ENCODE assay signal across 11 cellular contexts in the genomic region with DNA sequence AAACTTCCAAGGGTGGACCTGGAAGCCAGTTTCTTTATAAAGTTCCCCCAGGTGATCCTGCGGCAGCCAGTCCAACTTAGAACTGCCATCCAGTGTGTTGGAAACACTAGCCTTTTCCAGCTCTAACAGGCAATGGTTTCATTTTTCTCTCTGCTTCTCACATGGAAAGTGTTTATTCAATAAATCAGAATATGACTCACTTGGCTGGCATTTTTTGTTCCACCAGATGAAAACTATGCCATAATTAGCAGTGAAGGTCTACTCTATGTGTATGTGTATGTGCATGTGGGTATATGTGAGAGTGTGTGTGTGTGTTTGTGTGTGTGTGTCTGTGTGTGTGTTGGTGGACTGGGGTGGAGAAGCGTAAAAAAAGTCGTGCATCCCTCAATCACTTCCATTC.
A peak's percentile ranks its signal among the peaks of the same experiment; 100 is the strongest.
DNase-seq lines count a peak whose midpoint lies in the region; ATAC-seq and TF ChIP-seq lines count a peak whose summit lies in the region.
"Had no signal": no experiment of that assay in that cellular context is flagged by ENCODE, and none has a peak within 500 bp of the region (broad histone marks: within the 10 kb centered on the region; RNA-seq: fewer than 3 reads in every experiment).

No MANE protein-coding gene starts in this region.

- H2AFZ ChIP-seq in ACC112 (ENCODE audit: low read length, unreplicated experiment), result peak overlapping the region; percentile 98
- H2AFZ ChIP-seq in OCI-LY7 (ENCODE audit: low read length), result no peak overlapping the region

- H3K79me2 ChIP-seq in ACC112 (ENCODE audit: control insufficient read depth, insufficient read depth, low read length, unreplicated experiment) (no peaks in the 10 kb centered on the region), OCI-LY7 (ENCODE audit: insufficient read depth, low read depth, low read length) (no peaks in the 10 kb centered on the region)

- H3K27me3 ChIP-seq in ACC112 (ENCODE audit: insufficient read depth, low read length), result no peaks in the 10 kb centered on the region
- H3K27me3 ChIP-seq in muscle layer of duodenum (ENCODE audit: low read depth, low read length), result no peaks in the 10 kb centered on the region
- H3K27me3 ChIP-seq in H7 (ENCODE audit: control insufficient read depth, insufficient read depth, low read length), result no peaks in the 10 kb centered on the region

- no peaks in the 10 kb centered on the region for H4K20me1 ChIP-seq in OCI-LY7 (ENCODE audit: insufficient read depth, low read length)

- TF ChIP-seq CTCF in OCI-LY7 (conservative IDR thresholded peaks at IDR 0.05; ENCODE audit: low read length), result no peak

- H3K4me3 ChIP-seq in ACC112 (ENCODE audit: low read depth, low read length), result peak overlapping the region; percentile 60
- no peak overlapping the region for H3K4me3 ChIP-seq in muscle layer of duodenum (ENCODE audit: low read depth in 1 of 2, low read length in 2 of 2)
- H3K4me3 ChIP-seq in OCI-LY7 (ENCODE audit: low read depth, low read length, poor library complexity, severe bottlenecking), result no peak overlapping the region
- H3K4me3 ChIP-seq in H7 (ENCODE audit: insufficient read depth, low read depth, low read length), result no peak overlapping the region

- no peaks in the 10 kb centered on the region for H3K9me2 ChIP-seq in OCI-LY7 (ENCODE audit: insufficient read depth, low read length)

- ATAC-seq in HG02981 (IDR thresholded peaks at IDR 0.05; ENCODE audit: unreplicated experiment), result no peak

- H3K9me3 ChIP-seq in muscle layer of duodenum (ENCODE audit: control insufficient read depth in 1 of 2, low read length in 2 of 2), result no peaks in the 10 kb centered on the region
- no peaks in the 10 kb centered on the region for H3K9me3 ChIP-seq in OCI-LY7 (ENCODE audit: low read length)

- H3K36me3 ChIP-seq in ACC112 (ENCODE audit: insufficient read depth, low read length), result no peaks in the 10 kb centered on the region
- H3K36me3 ChIP-seq in muscle layer of duodenum (ENCODE audit: control insufficient read depth in 1 of 2, insufficient read depth in 2 of 2, low read length in 2 of 2), result no peaks in the 10 kb centered on the region
- H3K36me3 ChIP-seq in OCI-LY7 (ENCODE audit: insufficient read depth, low read length), result no peaks in the 10 kb centered on the region
- H3K36me3 ChIP-seq in H7 (replicated peaks; ENCODE audit: control insufficient read depth, insufficient read depth, low read length), result no peaks in the 10 kb centered on the region

- peaks cover 40% of the 10 kb centered on the region for H3K4me1 ChIP-seq in ACC112 (ENCODE audit: control insufficient read depth, insufficient read depth, low read length, unreplicated experiment)
- H3K4me1 ChIP-seq in muscle layer of duodenum (ENCODE audit: control insufficient read depth in 1 of 2, insufficient read depth in 2 of 2, low read length in 2 of 2), result peaks cover 0 to 9% of the 10 kb centered on the region in 2 donors
- H3K4me1 ChIP-seq in OCI-LY7 (ENCODE audit: insufficient read depth, low read length, poor library complexity, severe bottlenecking), result no peaks in the 10 kb centered on the region

- DNase-seq in M059J (ENCODE audit: low read depth) (peak; percentile 92), dermis microvascular lymphatic vessel endothelial cell (ENCODE audit: low read depth in 2 of 2) (peak; percentile 2 to 73), OCI-LY7 (ENCODE audit: low spot score) (no peak), NCI-H526 treated with DMSO at 0.1 percent for 48 hours (lab: John Stamatoyannopoulos, UW) (no peak), H7 (no peak)
- DNase-seq: activated T-cell treated with anti-CD3 and anti-CD28 coated beads, Interleukin-2, amount 50 U/mL, for 48 hours; NCI-H1417; posterior cingulate gyrus had no signal

- H3K27ac ChIP-seq in ACC112 (ENCODE audit: low read depth, low read length) (peak overlapping the region; percentile 77), muscle layer of duodenum (ENCODE audit: low read length) (peak overlapping the region; percentile 67), OCI-LY7 (ENCODE audit: low read depth, low read length, poor library complexity, severe bottlenecking) (no peak overlapping the region)

- CTCF ChIA-PET in OCI-LY7 (lab: Charles Lee; ENCODE audit: unreplicated experiment), result no interaction called here

- no peak overlapping the region for H3K4me2 ChIP-seq in OCI-LY7 (ENCODE audit: low read length)

- BruUV-seq in OCI-LY7 (replicated peaks; lab: Mats Ljungman, UMichigan), result no TSS peak

- POLR2A ChIA-PET in OCI-LY7 (lab: Charles Lee), result no interaction called here

- intact Hi-C loops in OCI-LY7 (cut with micrococcal nuclease; ENCODE audit: unreplicated experiment), result no loop called here

Comparison
In these comparisons a context has a peak if more than half of its experiments do, and no peak if none do; other contexts are left out.
1. DNase-seq: peak in M059J (single experiment) and dermis microvascular lymphatic vessel endothelial cell (2 of 2); none in OCI-LY7 (single experiment), NCI-H526 treated with DMSO at 0.1 percent for 48 hours (single experiment) and H7 (single experiment).